Comparison of ENCODE assay signal across 18 cellular contexts in genomic region chr22:19689408-19689807, GRCh38. TPM values are rescaled to one million over a fixed set of nuclear protein-coding genes. Genes with fewer than 3 reads are reported as not detected.
"Had no signal": no experiment of that assay in that cellular context is flagged by ENCODE, and none has a peak within 500 bp of the region (broad histone marks: within the 10 kb centered on the region; RNA-seq: fewer than 3 reads in every experiment).

No MANE protein-coding gene starts in this region.

- H3K27me3 ChIP-seq: right lobe of liver had no signal

- H3K27me3 Mint-ChIP-seq: activated CD4-positive, alpha-beta T cell treated with anti-CD3 and anti-CD28 coated beads for 36 hours; stimulated activated naive CD8-positive, alpha-beta T cell treated with anti-CD3 and anti-CD28 coated beads, Interleukin-15, Interleukin-2, amounts not matched to agents 100 ng/mL and 50 ng/mL, for 24 hours had no signal

- H3K36me3 Mint-ChIP-seq: naive thymus-derived CD4-positive, alpha-beta T cell had no signal

- H3K27ac ChIP-seq: epithelial cell of prostate, hepatocyte, prostate gland, right lobe of liver, thoracic aorta had no signal

- H3K9me3 Mint-ChIP-seq: activated CD8-positive, alpha-beta T cell treated with anti-CD3 and anti-CD28 coated beads for 36 hours; activated T-cell treated with anti-CD3 and anti-CD28 coated beads, Interleukin-2, amount 50 U/mL, for 72 hours; stimulated activated naive CD8-positive, alpha-beta T cell treated with anti-CD3 and anti-CD28 coated beads, Interleukin-15, Interleukin-2, amounts not matched to agents 100 ng/mL and 50 ng/mL, for 24 hours; T-helper 2 cell treated with Interferon-gamma antibody and Interleukin-4, amounts not matched to agents 5 μg/mL and 100 μg/mL, for 36 hours had no signal

- H3K4me1 Mint-ChIP-seq: activated CD4-positive, alpha-beta T cell treated with anti-CD3 and anti-CD28 coated beads for 36 hours had no signal

- ATAC-seq: activated CD4-positive, alpha-beta T cell treated with anti-CD3 and anti-CD28 coated beads for 36 hours; activated CD8-positive, alpha-beta T cell treated with anti-CD3 and anti-CD28 coated beads for 36 hours; activated T-cell treated with anti-CD3 and anti-CD28 coated beads, Interleukin-2, amount 50 U/mL, for 72 hours; naive thymus-derived CD4-positive, alpha-beta T cell had no signal

- H3K4me3 Mint-ChIP-seq: activated CD4-positive, alpha-beta T cell treated with anti-CD3 and anti-CD28 coated beads for 36 hours; activated CD8-positive, alpha-beta T cell treated with anti-CD3 and anti-CD28 coated beads for 36 hours; activated T-cell treated with anti-CD3 and anti-CD28 coated beads, Interleukin-2, amount 50 U/mL, for 72 hours; naive thymus-derived CD4-positive, alpha-beta T cell; stimulated activated naive CD8-positive, alpha-beta T cell treated with anti-CD3 and anti-CD28 coated beads, Interleukin-15, Interleukin-2, amounts not matched to agents 100 ng/mL and 50 ng/mL, for 24 hours; T-helper 2 cell treated with Interferon-gamma antibody and Interleukin-4, amounts not matched to agents 5 μg/mL and 100 μg/mL, for 36 hours had no signal

- DNase-seq: activated CD4-positive, alpha-beta T cell treated with anti-CD3 and anti-CD28 coated beads for 36 hours; activated CD8-positive, alpha-beta memory T cell treated with anti-CD3 and anti-CD28 coated beads, Interleukin-2, amount 50 U/mL, for 4 hours; activated CD8-positive, alpha-beta T cell treated with anti-CD3 and anti-CD28 coated beads for 36 hours; activated naive CD4-positive, alpha-beta T cell; activated T-cell treated with anti-CD3 and anti-CD28 coated beads, Interleukin-2, amount 50 U/mL, for 72 hours; central memory CD4-positive, alpha-beta T cell; effector memory CD4-positive, alpha-beta T cell; kidney glomerular epithelial cell; naive thymus-derived CD4-positive, alpha-beta T cell; right lobe of liver; stimulated activated CD4-positive, alpha-beta T cell treated with anti-CD3 and anti-CD28 coated beads, Interleukin-12 subunit alpha, Interleukin-12 subunit beta, amount 100 ng/mL, for 4 hours had no signal

- H3K27ac Mint-ChIP-seq: activated CD4-positive, alpha-beta T cell treated with anti-CD3 and anti-CD28 coated beads for 36 hours; activated CD8-positive, alpha-beta T cell treated with anti-CD3 and anti-CD28 coated beads for 36 hours; activated T-cell treated with anti-CD3 and anti-CD28 coated beads, Interleukin-2, amount 50 U/mL, for 72 hours; naive thymus-derived CD4-positive, alpha-beta T cell; stimulated activated naive CD8-positive, alpha-beta T cell treated with anti-CD3 and anti-CD28 coated beads, Interleukin-15, Interleukin-2, amounts not matched to agents 100 ng/mL and 50 ng/mL, for 24 hours had no signal

- H3K4me3 ChIP-seq: hepatocyte, lung, prostate gland, right lobe of liver, thoracic aorta had no signal

RNA-seq across cellular contexts. Expression of gene GP1BB, which starts 33.9 kb away (rescaled TPM):
- total RNA-seq: activated CD4-positive, alpha-beta T cell treated with anti-CD3 and anti-CD28 coated beads for 36 hours; activated CD8-positive, alpha-beta T cell treated with anti-CD3 and anti-CD28 coated beads for 36 hours had no signal
- polyA plus RNA-seq: naive thymus-derived CD4-positive, alpha-beta T cell had no signal
